ENCODE assay signal across 1 cellular context in genomic region chr3:138834359-138835176, GRCh38.
TF ChIP-seq lines count a peak whose summit lies in the region.

PIK3CB (minus strand) TSS chr3:138834928; CDS start chr3:138759343, 75,585 bp downstream.

TF ChIP-seq in HepG2, 621 proteins besides CTCF, POLR2A, EP300 and RAD21 (continued from another document and continues in another):
- TF ChIP-seq ZNF770 (CRISPR knock-in tag; IDR thresholded peaks at IDR 0.05) (peak; percentile 71; the same call in 1 of the 2 replicates), ZBTB44 (CRISPR knock-in tag; IDR thresholded peaks at IDR 0.05) (no peak; the same call in 1 of the 2 replicates), SRF (IDR thresholded peaks at IDR 0.05; ENCODE audit: low read depth, low read length) (no peak), MAFG (CRISPR knock-in tag; IDR thresholded peaks at IDR 0.05) (no peak), ZBTB37 (CRISPR knock-in tag; IDR thresholded peaks at IDR 0.05) (no peak), ZNF512B (CRISPR knock-in tag; IDR thresholded peaks at IDR 0.05; ENCODE audit: borderline replicate concordance) (no peak), ZBTB26 (CRISPR knock-in tag; IDR thresholded peaks at IDR 0.05; ENCODE audit: borderline replicate concordance) (no peak), PRDM4 (CRISPR knock-in tag; IDR thresholded peaks at IDR 0.05; ENCODE audit: borderline replicate concordance) (no peak), EHMT2 (IDR thresholded peaks at IDR 0.05; ENCODE audit: borderline replicate concordance, low read depth, low read length) (no peak), ZZZ3 (CRISPR knock-in tag; IDR thresholded peaks at IDR 0.05; ENCODE audit: borderline replicate concordance) (0 out of 2 replicates have a peak, but pooled peaks have one; percentile 62), BHLHE40 (IDR thresholded peaks at IDR 0.05; ENCODE audit: low read length) (no peak), HNF4G (IDR thresholded peaks at IDR 0.05; ENCODE audit: borderline replicate concordance, low read depth, low read length) (0 out of 2 replicates have a peak, but pooled peaks have one; percentile 15), HNF4G (CRISPR knock-in tag; IDR thresholded peaks at IDR 0.05; ENCODE audit: borderline replicate concordance, low read depth) (no peak), MXD4 (CRISPR knock-in tag; IDR thresholded peaks at IDR 0.05) (peak; percentile 68), ZNF230 (CRISPR knock-in tag; IDR thresholded peaks at IDR 0.05) (no peak), ZNF550 (CRISPR knock-in tag; IDR thresholded peaks at IDR 0.05; ENCODE audit: borderline replicate concordance) (no peak), FOXK2 (IDR thresholded peaks at IDR 0.05) (no peak), ZSCAN22 (CRISPR knock-in tag; IDR thresholded peaks at IDR 0.05) (no peak), ZNF468 (CRISPR knock-in tag; IDR thresholded peaks at IDR 0.05) (0 out of 2 replicates have a peak, but pooled peaks have one; percentile 52), HNF1A (IDR thresholded peaks at IDR 0.05; ENCODE audit: low read depth) (no peak), HNF1A (CRISPR knock-in tag; IDR thresholded peaks at IDR 0.05; ENCODE audit: borderline replicate concordance) (no peak), POLR2AphosphoS2 (IDR thresholded peaks at IDR 0.05; ENCODE audit: low read depth, low read length) (no peak), MNT (IDR thresholded peaks at IDR 0.05) (no peak), ZSCAN21 (CRISPR knock-in tag; IDR thresholded peaks at IDR 0.05; ENCODE audit: borderline replicate concordance) (no peak; the same call in 1 of the 2 replicates), ZBTB1 (CRISPR knock-in tag; IDR thresholded peaks at IDR 0.05; ENCODE audit: borderline replicate concordance) (no peak), HOXA3 (CRISPR knock-in tag; IDR thresholded peaks at IDR 0.05) (peak; percentile 38), CBX5 (CRISPR knock-in tag; IDR thresholded peaks at IDR 0.05; ENCODE audit: borderline replicate concordance) (0 out of 2 replicates have a peak, but pooled peaks have one; percentile 17), FOXM1 (CRISPR knock-in tag; IDR thresholded peaks at IDR 0.05) (0 out of 2 replicates have a peak, but pooled peaks have one; percentile 35), ZNF232 (CRISPR knock-in tag; IDR thresholded peaks at IDR 0.05; ENCODE audit: borderline replicate concordance) (0 out of 2 replicates have a peak, but pooled peaks have one; percentile 10), FOXJ3 (CRISPR knock-in tag; IDR thresholded peaks at IDR 0.05; ENCODE audit: borderline replicate concordance) (no peak), THAP9 (CRISPR knock-in tag; IDR thresholded peaks at IDR 0.05; ENCODE audit: borderline replicate concordance) (no peak), SNAI1 (CRISPR knock-in tag; IDR thresholded peaks at IDR 0.05; ENCODE audit: borderline replicate concordance) (no peak)
